ENCODE assay signal across 23 cellular contexts in genomic region chr9:5798581-5798980, GRCh38.
"Had no signal": no experiment of that assay in that cellular context is flagged by ENCODE, and none has a peak within 500 bp of the region (broad histone marks: within the 10 kb centered on the region; RNA-seq: fewer than 3 reads in every experiment).

No MANE protein-coding gene starts in this region.

- H3K9me3 ChIP-seq: heart left ventricle, neutrophil, prostate gland, SJSA1, transverse colon had no signal

- H3K27me3 ChIP-seq: cardiac muscle cell, dorsolateral prefrontal cortex, heart left ventricle, neutrophil, SJSA1, transverse colon had no signal

- H3K4me3 Mint-ChIP-seq: activated naive CD4-positive, alpha-beta T cell treated with anti-CD3 and anti-CD28 coated beads, Interleukin-2, amount 10 ng/mL, durations not matched to agents 7 days and 5 days; immature natural killer cell; naive B cell; nephron progenitor cell; stimulated activated memory B cell treated with anti-CD40 and anti-IgM and Interleukin-4, amounts not matched to agents 10 μg/mL and 1 μg/mL and 100 μg/mL, for 72 hours had no signal

- ATAC-seq: stimulated activated memory B cell treated with anti-CD40 and anti-IgM and Interleukin-4, amounts not matched to agents 10 μg/mL and 1 μg/mL and 100 μg/mL, for 72 hours had no signal

- H3K4me3 ChIP-seq: cardiac muscle cell, SJSA1, skin epidermis had no signal

- H3K4me1 ChIP-seq: prostate gland, SJSA1 had no signal

- H3K9me3 Mint-ChIP-seq: activated naive CD4-positive, alpha-beta T cell treated with anti-CD3 and anti-CD28 coated beads, Interleukin-2, amount 10 ng/mL, durations not matched to agents 7 days and 5 days; brain; immature natural killer cell; mesothelial cell of epicardium; naive B cell; nephron progenitor cell; stimulated activated memory B cell treated with anti-CD40 and anti-IgM and Interleukin-4, amounts not matched to agents 10 μg/mL and 1 μg/mL and 100 μg/mL, for 72 hours had no signal

- H3K27ac Mint-ChIP-seq: activated naive CD4-positive, alpha-beta T cell treated with anti-CD3 and anti-CD28 coated beads, Interleukin-2, amount 10 ng/mL, durations not matched to agents 7 days and 5 days; mesothelial cell of epicardium; naive B cell; stimulated activated memory B cell treated with anti-CD40 and anti-IgM and Interleukin-4, amounts not matched to agents 10 μg/mL and 1 μg/mL and 100 μg/mL, for 72 hours had no signal

- H3K27ac ChIP-seq: cardiac muscle cell, coronary artery, heart left ventricle, neutrophil, SJSA1, transverse colon had no signal

- H3K4me1 Mint-ChIP-seq: nephron progenitor cell had no signal

- H3K27me3 Mint-ChIP-seq: activated naive CD4-positive, alpha-beta T cell treated with anti-CD3 and anti-CD28 coated beads, Interleukin-2, amount 10 ng/mL, durations not matched to agents 7 days and 5 days; brain; naive B cell; stimulated activated memory B cell treated with anti-CD40 and anti-IgM and Interleukin-4, amounts not matched to agents 10 μg/mL and 1 μg/mL and 100 μg/mL, for 72 hours had no signal

- DNase-seq: activated CD4-positive, alpha-beta T cell treated with anti-CD3 and anti-CD28 coated beads for 48 hours; activated effector memory CD4-positive, alpha-beta T cell treated with anti-CD3 and anti-CD28 coated beads, Interleukin-2, amount 50 U/mL, for 16 hours; aorta; cerebellar nuclear complex; heart left ventricle; kidney; left colon; naive B cell; nephron progenitor cell; stimulated activated CD4-positive, alpha-beta T cell treated with anti-CD3 and anti-CD28 coated beads, Interleukin-4, amount 100 ng/mL, for 24 hours; transverse colon had no signal

- H3K36me3 ChIP-seq: cardiac muscle cell, prostate gland, SJSA1 had no signal
